In the genomic region with DNA sequence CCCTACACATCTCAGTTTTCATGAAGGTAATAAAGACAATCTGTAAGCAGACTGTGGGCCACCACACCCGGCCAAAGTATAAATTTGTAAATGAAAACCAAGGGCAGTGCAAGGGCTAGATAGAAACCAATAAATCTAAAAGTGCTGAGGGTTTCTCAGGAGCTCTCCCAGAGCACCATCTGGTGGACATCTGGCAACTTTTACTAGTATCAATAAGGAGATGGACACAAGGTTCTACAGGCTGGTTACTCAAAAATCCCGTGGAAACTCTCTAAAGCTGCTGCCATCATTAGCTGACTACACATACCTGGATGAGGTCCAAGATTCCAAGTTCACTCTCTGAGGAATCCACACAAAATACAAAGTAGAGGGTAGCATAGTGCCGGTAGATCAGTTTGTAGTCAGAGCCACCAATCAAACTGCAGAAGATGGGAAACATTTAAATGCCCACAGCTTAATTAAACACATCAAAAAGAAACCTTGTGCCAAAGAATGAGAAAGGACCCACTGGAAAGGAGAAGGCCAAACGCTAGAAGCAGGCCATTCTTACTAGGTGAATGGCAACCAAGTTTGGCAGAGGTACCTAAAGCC, we compare ENCODE assay signal across 9 cellular contexts. TPM values are rescaled to one million over a fixed set of nuclear protein-coding genes. Genes with fewer than 3 reads are reported as not detected.
A peak's percentile ranks its signal among the peaks of the same experiment; 100 is the strongest.
DNase-seq lines count a peak whose midpoint lies in the region; ATAC-seq, FAIRE-seq and TF ChIP-seq lines count a peak whose summit lies in the region.
"Had no signal": no experiment of that assay in that cellular context is flagged by ENCODE, and none has a peak within 500 bp of the region (broad histone marks: within the 10 kb centered on the region; RNA-seq: fewer than 3 reads in every experiment).

No MANE protein-coding gene starts in this region.

- intact Hi-C loops in uterus (cut with DNase I; ENCODE audit: low total_unique reads) = loop anchor here (10.0 kb wide), 1 partner anchor 584 kb away; no protein-coding TSS in a partner anchor

- no peaks in the 10 kb centered on the region for H3K9me3 ChIP-seq in uterus

- H3K27me3 ChIP-seq in uterus = no peaks in the 10 kb centered on the region

- no peak for TF ChIP-seq POLR2A in uterus (IDR thresholded peaks at IDR 0.05)

- FAIRE-seq in GM19239 (lab: Jason Lieb, UNC) = peak; percentile 8

- H3K36me3 ChIP-seq in uterus = no peaks in the 10 kb centered on the region

- no peak overlapping the region for H3K27ac ChIP-seq in uterus

- ATAC-seq in GM19467 (IDR thresholded peaks at IDR 0.05; ENCODE audit: unreplicated experiment) (no peak), HG03442 (IDR thresholded peaks at IDR 0.05; ENCODE audit: unreplicated experiment) (no peak)

- H3K4me3 ChIP-seq in AG04449 (ENCODE audit: low read depth, low read length) (no peak overlapping the region), fibroblast of villous mesenchyme (ENCODE audit: low read depth, low read length) (no peak overlapping the region), uterus (no peak overlapping the region)

- peaks cover 0 to 8% of the 10 kb centered on the region in 2 donors for H3K4me1 ChIP-seq in uterus

- peak; percentile 53 for TF ChIP-seq CTCF in AG04449 (IDR thresholded peaks at IDR 0.05; ENCODE audit: insufficient read depth, low read length, missing control alignments)
- peak; percentile 54 for TF ChIP-seq CTCF in fibroblast of villous mesenchyme (IDR thresholded peaks at IDR 0.05; ENCODE audit: insufficient read depth, low read depth, low read length)
- TF ChIP-seq CTCF in uterus (IDR thresholded peaks at IDR 0.05) = no peak

- peak; percentile 69 for DNase-seq in AG04449 (ENCODE audit: low read depth, low spot score)
- no peak for DNase-seq in GM19239 (ENCODE audit: insufficient read length, low spot score)
- DNase-seq in RPMI8226 = peak; percentile 53
- peak; percentile 80 for DNase-seq in fibroblast of villous mesenchyme (ENCODE audit: low read depth)
- DNase-seq in uterus = no peak
- DNase-seq in activated T-cell treated with anti-CD3 and anti-CD28 coated beads, Interleukin-2, amount 50 U/mL, for 48 hours = no peak

- POLR2A ChIA-PET in AG04449 (lab: Yijun Ruan, JAX) = interaction anchor here (1.1 kb wide), 1 partner anchor 313 kb away, joined by 5 read pairs; a partner anchor contains a TSS

- CTCF ChIA-PET in AG04449 (lab: Yijun Ruan, JAX) = interaction anchor here (0.7 to 12.6 kb wide), 42 partner anchors 8 to 530 kb away, joined by 3 to 339 read pairs (median 5); a partner anchor contains a TSS

RNA-seq across cellular contexts. Expression of a gene that starts 5.5 kb away (rescaled TPM):
- total RNA-seq in fibroblast of villous mesenchyme = 49.6 and 73.0 TPM in 2 replicates
- total RNA-seq in uterus = 10 to 100 TPM; 17.4 to 70.6 (median 35.9) TPM

RNA-seq across cellular contexts. Expression of a gene that starts 24.4 kb away (rescaled TPM):
- total RNA-seq in fibroblast of villous mesenchyme (10.8 and 16.1 TPM in 2 replicates), uterus (10 to 100 TPM in 3 of 4 donors, 1 to 10 TPM in 1; 8.2 to 32.8 (median 20.7) TPM)
- total RNA-seq: activated CD8-positive, alpha-beta memory T cell treated with anti-CD3 and anti-CD28 coated beads for 36 hours had no signal

Comparison
In these comparisons a context has a peak if more than half of its experiments do, and no peak if none do; other contexts are left out.
1. DNase-seq: peak in AG04449 (single experiment), RPMI8226 (single experiment) and fibroblast of villous mesenchyme (single experiment); none in GM19239 (single experiment), uterus (0 of 2) and activated T-cell treated with anti-CD3 and anti-CD28 coated beads, Interleukin-2, amount 50 U/mL, for 48 hours (0 of 2).
2. CTCF ChIP-seq: peak in AG04449 (single experiment) and fibroblast of villous mesenchyme (single experiment); none in uterus (0 of 4).